Comparison of ENCODE assay signal across 2 cellular contexts in genomic region chr10:5346881-5347280, GRCh38.
TF ChIP-seq lines count a peak whose summit lies in the region.

No MANE protein-coding gene starts in this region.

TF ChIP-seq in GM23338, 12 proteins besides CTCF, POLR2A, EP300 and RAD21:
- TF ChIP-seq, protein P1, sequence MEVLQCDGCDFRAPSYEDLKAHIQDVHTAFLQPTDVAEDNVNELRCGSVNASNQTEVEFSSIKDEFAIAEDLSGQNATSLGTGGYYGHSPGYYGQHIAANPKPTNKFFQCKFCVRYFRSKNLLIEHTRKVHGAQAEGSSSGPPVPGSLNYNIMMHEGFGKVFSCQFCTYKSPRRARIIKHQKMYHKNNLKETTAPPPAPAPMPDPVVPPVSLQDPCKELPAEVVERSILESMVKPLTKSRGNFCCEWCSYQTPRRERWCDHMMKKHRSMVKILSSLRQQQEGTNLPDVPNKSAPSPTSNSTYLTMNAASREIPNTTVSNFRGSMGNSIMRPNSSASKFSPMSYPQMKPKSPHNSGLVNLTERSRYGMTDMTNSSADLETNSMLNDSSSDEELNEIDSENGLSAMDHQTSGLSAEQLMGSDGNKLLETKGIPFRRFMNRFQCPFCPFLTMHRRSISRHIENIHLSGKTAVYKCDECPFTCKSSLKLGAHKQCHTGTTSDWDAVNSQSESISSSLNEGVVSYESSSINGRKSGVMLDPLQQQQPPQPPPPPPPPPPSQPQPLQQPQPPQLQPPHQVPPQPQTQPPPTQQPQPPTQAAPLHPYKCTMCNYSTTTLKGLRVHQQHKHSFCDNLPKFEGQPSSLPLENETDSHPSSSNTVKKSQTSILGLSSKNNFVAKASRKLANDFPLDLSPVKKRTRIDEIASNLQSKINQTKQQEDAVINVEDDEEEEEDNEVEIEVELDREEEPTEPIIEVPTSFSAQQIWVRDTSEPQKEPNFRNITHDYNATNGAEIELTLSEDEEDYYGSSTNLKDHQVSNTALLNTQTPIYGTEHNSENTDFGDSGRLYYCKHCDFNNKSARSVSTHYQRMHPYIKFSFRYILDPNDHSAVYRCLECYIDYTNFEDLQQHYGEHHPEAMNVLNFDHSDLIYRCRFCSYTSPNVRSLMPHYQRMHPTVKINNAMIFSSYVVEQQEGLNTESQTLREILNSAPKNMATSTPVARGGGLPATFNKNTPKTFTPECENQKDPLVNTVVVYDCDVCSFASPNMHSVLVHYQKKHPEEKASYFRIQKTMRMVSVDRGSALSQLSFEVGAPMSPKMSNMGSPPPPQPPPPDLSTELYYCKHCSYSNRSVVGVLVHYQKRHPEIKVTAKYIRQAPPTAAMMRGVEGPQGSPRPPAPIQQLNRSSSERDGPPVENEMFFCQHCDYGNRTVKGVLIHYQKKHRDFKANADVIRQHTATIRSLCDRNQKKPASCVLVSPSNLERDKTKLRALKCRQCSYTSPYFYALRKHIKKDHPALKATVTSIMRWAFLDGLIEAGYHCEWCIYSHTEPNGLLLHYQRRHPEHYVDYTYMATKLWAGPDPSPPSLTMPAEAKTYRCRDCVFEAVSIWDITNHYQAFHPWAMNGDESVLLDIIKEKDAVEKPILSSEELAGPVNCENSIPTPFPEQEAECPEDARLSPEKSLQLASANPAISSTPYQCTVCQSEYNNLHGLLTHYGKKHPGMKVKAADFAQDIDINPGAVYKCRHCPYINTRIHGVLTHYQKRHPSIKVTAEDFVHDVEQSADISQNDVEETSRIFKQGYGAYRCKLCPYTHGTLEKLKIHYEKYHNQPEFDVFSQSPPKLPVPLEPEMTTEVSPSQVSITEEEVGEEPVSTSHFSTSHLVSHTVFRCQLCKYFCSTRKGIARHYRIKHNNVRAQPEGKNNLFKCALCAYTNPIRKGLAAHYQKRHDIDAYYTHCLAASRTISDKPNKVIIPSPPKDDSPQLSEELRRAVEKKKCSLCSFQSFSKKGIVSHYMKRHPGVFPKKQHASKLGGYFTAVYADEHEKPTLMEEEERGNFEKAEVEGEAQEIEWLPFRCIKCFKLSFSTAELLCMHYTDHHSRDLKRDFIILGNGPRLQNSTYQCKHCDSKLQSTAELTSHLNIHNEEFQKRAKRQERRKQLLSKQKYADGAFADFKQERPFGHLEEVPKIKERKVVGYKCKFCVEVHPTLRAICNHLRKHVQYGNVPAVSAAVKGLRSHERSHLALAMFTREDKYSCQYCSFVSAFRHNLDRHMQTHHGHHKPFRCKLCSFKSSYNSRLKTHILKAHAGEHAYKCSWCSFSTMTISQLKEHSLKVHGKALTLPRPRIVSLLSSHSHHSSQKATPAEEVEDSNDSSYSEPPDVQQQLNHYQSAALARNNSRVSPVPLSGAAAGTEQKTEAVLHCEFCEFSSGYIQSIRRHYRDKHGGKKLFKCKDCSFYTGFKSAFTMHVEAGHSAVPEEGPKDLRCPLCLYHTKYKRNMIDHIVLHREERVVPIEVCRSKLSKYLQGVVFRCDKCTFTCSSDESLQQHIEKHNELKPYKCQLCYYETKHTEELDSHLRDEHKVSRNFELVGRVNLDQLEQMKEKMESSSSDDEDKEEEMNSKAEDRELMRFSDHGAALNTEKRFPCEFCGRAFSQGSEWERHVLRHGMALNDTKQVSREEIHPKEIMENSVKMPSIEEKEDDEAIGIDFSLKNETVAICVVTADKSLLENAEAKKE (CRISPR knock-in tag; IDR thresholded peaks at IDR 0.05) = no peak
- TF ChIP-seq EZH2 (IDR thresholded peaks at IDR 0.05; ENCODE audit: low read depth, unreplicated experiment) = no peak
- TF ChIP-seq JUNB (IDR thresholded peaks at IDR 0.05; ENCODE audit: unreplicated experiment) = no peak
- TF ChIP-seq ETS1 (IDR thresholded peaks at IDR 0.05) = no peak
- TF ChIP-seq EZH2phosphoT487 (IDR thresholded peaks at IDR 0.05; ENCODE audit: unreplicated experiment) = no peak
- TF ChIP-seq STAT1 (IDR thresholded peaks at IDR 0.05; ENCODE audit: unreplicated experiment) = no peak
- no peak for TF ChIP-seq POLR2AphosphoS5 (IDR thresholded peaks at IDR 0.05; ENCODE audit: low read depth)
- TF ChIP-seq ZNF331 (CRISPR knock-in tag; IDR thresholded peaks at IDR 0.05; ENCODE audit: low read depth) = no peak
- TF ChIP-seq ZNF114 (CRISPR knock-in tag; IDR thresholded peaks at IDR 0.05) = no peak
- no peak for TF ChIP-seq REST (IDR thresholded peaks at IDR 0.05; ENCODE audit: unreplicated experiment)
- no peak for TF ChIP-seq CREB1 (CRISPR knock-in tag; IDR thresholded peaks at IDR 0.05; ENCODE audit: low read depth)
- TF ChIP-seq NANOG (IDR thresholded peaks at IDR 0.05; ENCODE audit: borderline replicate concordance) = no peak

TF ChIP-seq in H1, 55 proteins besides CTCF, POLR2A, EP300 and RAD21:
- TF ChIP-seq POLR2AphosphoS5 (IDR thresholded peaks at IDR 0.05; ENCODE audit: low read depth, low read length) = no peak
- no peak for TF ChIP-seq RXRA (IDR thresholded peaks at IDR 0.05; ENCODE audit: insufficient read depth, low read depth, low read length)
- TF ChIP-seq SIN3A (conservative IDR thresholded peaks at IDR 0.05 in 1 of 2, IDR thresholded peaks at IDR 0.05 in 1 of 2; ENCODE audit: low read depth in 1 of 2, low read length in 2 of 2) = no peak
- no peak for TF ChIP-seq POU5F1 (IDR thresholded peaks at IDR 0.05; ENCODE audit: low read depth, low read length)
- TF ChIP-seq CTBP2 (IDR thresholded peaks at IDR 0.05; ENCODE audit: borderline replicate concordance, insufficient read depth, insufficient read length, low read length) = no peak
- TF ChIP-seq BCL11A (IDR thresholded peaks at IDR 0.05; ENCODE audit: low read depth in 2 of 2, low read length in 2 of 2) = no peak
- TF ChIP-seq TAF7 (optimal IDR thresholded peaks at IDR 0.05; ENCODE audit: borderline replicate concordance, low read depth, low read length) = no peak
- no peak for TF ChIP-seq CHD1 (IDR thresholded peaks at IDR 0.05; ENCODE audit: low read depth, low read length)
- no peak for TF ChIP-seq SIX5 (IDR thresholded peaks at IDR 0.05; ENCODE audit: low read depth, low read length)
